14 cellular contexts compared by ENCODE assay signal in the genomic region with DNA sequence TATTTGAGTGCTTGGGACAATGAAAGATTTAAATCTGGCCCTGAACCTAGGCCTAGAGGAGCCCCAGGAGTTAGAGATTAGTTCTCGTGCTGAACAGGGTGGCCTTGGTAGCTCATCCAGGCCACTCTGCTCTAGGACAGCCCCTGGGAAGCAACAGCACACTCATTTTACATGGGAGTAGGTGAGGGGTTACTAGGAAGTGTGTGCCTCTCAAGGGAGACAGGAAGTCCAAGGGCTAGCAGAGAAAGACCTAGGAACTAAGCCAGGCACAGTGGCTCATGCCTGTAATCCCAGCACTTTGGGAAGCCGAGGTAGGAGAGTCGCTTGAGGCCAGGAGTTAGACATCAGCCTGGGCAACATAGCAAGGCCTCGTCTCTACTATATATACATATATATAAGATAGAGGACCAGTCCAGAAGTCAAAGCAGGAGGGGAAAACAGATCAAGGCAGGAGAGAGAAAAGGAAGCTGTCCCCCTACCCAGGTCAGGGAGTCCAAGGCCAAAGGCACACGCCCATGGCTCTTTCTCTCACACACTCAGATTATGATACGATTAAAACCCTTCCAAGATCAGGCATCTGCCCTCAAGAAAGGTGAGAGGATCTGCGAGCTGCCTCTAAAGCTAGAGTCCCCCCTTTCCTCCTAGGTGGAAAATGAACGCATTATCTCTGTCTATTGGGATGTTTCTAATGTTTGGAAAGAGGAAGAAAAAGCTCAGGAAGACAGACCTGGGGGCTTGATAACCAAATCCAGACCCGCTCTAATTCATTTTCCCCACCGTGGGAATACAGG. TPM values are rescaled to one million over a fixed set of nuclear protein-coding genes. Genes with fewer than 3 reads are reported as not detected.
DNase-seq lines count a peak whose midpoint lies in the region; ATAC-seq and TF ChIP-seq lines count a peak whose summit lies in the region.
"Had no signal": no experiment of that assay in that cellular context is flagged by ENCODE, and none has a peak within 500 bp of the region (broad histone marks: within the 10 kb centered on the region; RNA-seq: fewer than 3 reads in every experiment).

No MANE protein-coding gene starts in this region.

- in situ Hi-C loops in KBM-7 (cut with MboI; ENCODE audit: low pct_unique_long_range_greater_than_20kb, low sequenced_read_pairs) = loop anchor here (10.0 kb wide), 1 partner anchor 95 kb away; no protein-coding TSS in a partner anchor

- H3K4me1 ChIP-seq in spleen = peaks cover 15 to 71% (median 39%) of the 10 kb centered on the region in 6 donors
- H3K4me1 ChIP-seq: testis had no signal

- peaks cover 3% of the 10 kb centered on the region for H3K9me3 ChIP-seq in WERI-Rb-1 (ENCODE audit: severe bottlenecking)
- H3K9me3 ChIP-seq in spleen = no peaks in the 10 kb centered on the region
- H3K9me3 ChIP-seq: testis had no signal

- TF ChIP-seq CTCF in WERI-Rb-1 (IDR thresholded peaks at IDR 0.05; ENCODE audit: low read depth, low read length) = no peak
- TF ChIP-seq CTCF in fibroblast of mammary gland (conservative IDR thresholded peaks at IDR 0.05; ENCODE audit: control insufficient read depth, insufficient read depth, low read depth, low read length) = no peak
- TF ChIP-seq CTCF in spleen (IDR thresholded peaks at IDR 0.05 in 8 of 11, conservative IDR thresholded peaks at IDR 0.05 in 3 of 11) = no peak

- ATAC-seq in GM18517 (IDR thresholded peaks at IDR 0.05; ENCODE audit: unreplicated experiment) (no peak), HG03039 (IDR thresholded peaks at IDR 0.05; ENCODE audit: unreplicated experiment) (no peak)

- WGBS in spleen, 5 donors = 46 to 57% (median 51%) methylated on average over 10 of the region's 10 CpGs

- peak overlapping the region; percentile 96 for H3K27ac ChIP-seq in WERI-Rb-1
- peak overlapping the region in 7 of 8 donors; percentile 32 to 75 (median 51) for H3K27ac ChIP-seq in spleen
- H3K27ac ChIP-seq: testis, VCaP had no signal

- H3K27me3 ChIP-seq in WERI-Rb-1 (ENCODE audit: insufficient read depth, low read depth, severe bottlenecking) (no peaks in the 10 kb centered on the region), spleen (replicated peaks in 1 of 7) (no peaks in the 10 kb centered on the region)
- H3K27me3 ChIP-seq: dorsolateral prefrontal cortex, testis had no signal

- H3K4me3 ChIP-seq in WERI-Rb-1 (ENCODE audit: low read depth, low read length) = peak overlapping the region; percentile 6
- H3K4me3 ChIP-seq in fibroblast of mammary gland (ENCODE audit: control insufficient read depth, low read depth, low read length) = no peak overlapping the region
- H3K4me3 ChIP-seq in spleen = peak overlapping the region in 7 of 8 donors; percentile 3 to 58 (median 16)
- H3K4me3 ChIP-seq: testis had no signal

- H3K36me3 ChIP-seq in WERI-Rb-1 = peaks cover 16% of the 10 kb centered on the region
- H3K36me3 ChIP-seq in spleen = peaks cover 0 to 53% (median 14%) of the 10 kb centered on the region in 6 donors

- peak; percentile 61 for DNase-seq in activated CD8-positive, alpha-beta memory T cell treated with anti-CD3 and anti-CD28 coated beads for 24 hours
- no peak for DNase-seq in activated CD8-positive, alpha-beta memory T cell treated with anti-CD3 and anti-CD28 coated beads, Interleukin-2, amount 50 U/mL, for 48 hours
- DNase-seq in WERI-Rb-1 = peak; percentile 56
- DNase-seq in fibroblast of mammary gland (ENCODE audit: low read depth) = peak; percentile 50
- no peak for DNase-seq in spleen
- DNase-seq in KBM-7 = no peak
- DNase-seq: dorsolateral prefrontal cortex, left ventricle myocardium superior, testis had no signal

- intact Hi-C loops in spleen (cut with DNase I; ENCODE audit: low total_unique reads) = no loop called here

- TF ChIP-seq POLR2A in spleen (IDR thresholded peaks at IDR 0.05) = no peak

RNA-seq across cellular contexts. Expression of a gene that starts 7.8 kb away (rescaled TPM):
- 10 to 100 TPM; 12.9 to 19.7 (median 13.9) TPM for total RNA-seq in spleen
- 1 to 10 TPM; 3.9 to 5.3 (median 4.7) TPM for polyA plus RNA-seq in spleen

RNA-seq across cellular contexts. Expression of a gene that starts 31.5 kb away (rescaled TPM):
- total RNA-seq in spleen = 1 to 10 TPM; 2.3 to 8.6 (median 4.9) TPM
- 1 to 10 TPM in 1 of 3 donors, under 1 TPM in 2; 0.30 to 3.6 (median 0.63) TPM for polyA plus RNA-seq in spleen
- total RNA-seq: pulmonary artery endothelial cell had no signal

RNA-seq across cellular contexts. Expression of a gene that starts 55.9 kb away (rescaled TPM):
- not detected for total RNA-seq in spleen
- not detected for polyA plus RNA-seq in spleen
- total RNA-seq: glomerular endothelial cell, pulmonary artery endothelial cell had no signal

Comparison
In these comparisons a context has a peak if more than half of its experiments do, and no peak if none do; other contexts are left out.
1. DNase-seq: peak in activated CD8-positive, alpha-beta memory T cell treated with anti-CD3 and anti-CD28 coated beads for 24 hours (single experiment), WERI-Rb-1 (single experiment) and fibroblast of mammary gland (single experiment); none in activated CD8-positive, alpha-beta memory T cell treated with anti-CD3 and anti-CD28 coated beads, Interleukin-2, amount 50 U/mL, for 48 hours (single experiment), spleen (single experiment) and KBM-7 (single experiment).